Comparison of ENCODE assay signal across 11 cellular contexts in the genomic region with DNA sequence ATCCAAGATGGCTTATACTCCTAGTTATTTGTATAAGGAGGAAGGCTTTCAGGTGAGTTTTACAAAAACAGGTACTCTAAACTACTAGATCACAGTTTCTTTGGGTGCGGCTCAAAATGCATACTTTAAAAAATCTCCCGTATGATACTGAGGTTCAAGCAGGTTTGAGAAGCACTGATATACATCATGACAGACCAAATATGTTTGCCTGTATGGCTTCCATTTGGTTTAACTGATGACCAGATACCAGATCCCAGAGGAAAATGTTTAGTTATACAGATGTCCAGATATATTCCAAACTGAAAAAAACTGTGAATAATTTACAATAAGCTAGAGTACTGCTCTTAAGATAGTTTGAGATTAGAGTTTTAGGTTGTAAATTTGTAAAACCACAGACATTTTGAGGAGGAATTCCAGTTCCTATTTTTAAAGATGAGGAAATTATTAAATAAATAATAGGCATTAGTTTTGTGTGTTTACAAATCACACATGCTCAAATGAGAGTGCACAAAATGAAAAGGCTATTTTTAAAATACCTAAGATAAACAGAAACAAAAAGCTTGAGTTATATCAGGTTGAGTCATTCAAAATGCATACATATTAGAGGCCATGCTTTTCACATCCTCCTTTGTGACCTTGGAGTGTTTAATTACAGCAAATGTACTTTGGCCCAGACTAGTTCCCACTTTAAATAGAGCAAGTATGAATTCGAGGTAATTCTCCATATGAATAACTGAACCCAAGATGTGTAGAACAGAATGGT.
DNase-seq lines count a peak whose midpoint lies in the region; ATAC-seq and TF ChIP-seq lines count a peak whose summit lies in the region.
"Had no signal": no experiment of that assay in that cellular context is flagged by ENCODE, and none has a peak within 500 bp of the region (broad histone marks: within the 10 kb centered on the region; RNA-seq: fewer than 3 reads in every experiment).

No MANE protein-coding gene starts in this region.

- WGBS in prostate gland = 43% methylated on average over 3 of the region's 3 CpGs

- H3K4me1 ChIP-seq in prostate gland (replicated peaks) = peaks cover 6% of the 10 kb centered on the region
- peaks cover 8% of the 10 kb centered on the region for H3K4me1 ChIP-seq in BE2C

- intact Hi-C loops in prostate gland (cut with DNase I) = loop anchor here (5.0 to 10.0 kb wide), 2 partner anchors 76 to 134 kb away; no protein-coding TSS in a partner anchor

- peak; percentile 71 for ATAC-seq in GM18505 (IDR thresholded peaks at IDR 0.05; ENCODE audit: unreplicated experiment)
- peak; percentile 76 for ATAC-seq in HG03342 (IDR thresholded peaks at IDR 0.05; ENCODE audit: unreplicated experiment)

- H3K4me3 ChIP-seq in cardiac fibroblast (replicated peaks in 1 of 2; ENCODE audit: low read depth in 2 of 2, low read length in 2 of 2) (no peak overlapping the region), prostate gland (no peak overlapping the region), BE2C (ENCODE audit: low read depth, low read length) (no peak overlapping the region)

- DNase-seq in cardiac fibroblast (ENCODE audit: low read depth in 2 of 2) (peak; percentile 40 to 53), prostate gland (ENCODE audit: low spot score) (no peak), NCI-H1436 (lab: John Stamatoyannopoulos, UW) (no peak), NCI-H1092 treated with DMSO at 0.1 percent for 48 hours (lab: John Stamatoyannopoulos, UW) (no peak), BE2C (no peak), iPS-NIHi7 (ENCODE audit: extremely low spot score) (no peak)
- DNase-seq: activated CD8-positive, alpha-beta memory T cell treated with anti-CD3 and anti-CD28 coated beads, Interleukin-2, amount 50 U/mL, for 4 hours; dermis blood vessel endothelial cell; NCI-H187 treated with DMSO at 0.1 percent for 48 hours had no signal

- no peaks in the 10 kb centered on the region for H3K27me3 ChIP-seq in prostate gland (replicated peaks; ENCODE audit: insufficient read depth)
- no peaks in the 10 kb centered on the region for H3K27me3 ChIP-seq in BE2C

- TF ChIP-seq POLR2A in GM18505 (IDR thresholded peaks at IDR 0.05; ENCODE audit: borderline replicate concordance, extremely low read depth, insufficient read depth, insufficient read length) (no peak), prostate gland (IDR thresholded peaks at IDR 0.05) (no peak)

- no peaks in the 10 kb centered on the region for H3K36me3 ChIP-seq in prostate gland
- no peaks in the 10 kb centered on the region for H3K36me3 ChIP-seq in BE2C

- H3K9me3 ChIP-seq in prostate gland (no peaks in the 10 kb centered on the region), BE2C (no peaks in the 10 kb centered on the region)

- TF ChIP-seq CTCF in cardiac fibroblast (IDR thresholded peaks at IDR 0.05; ENCODE audit: low read depth, low read length) (no peak), prostate gland (IDR thresholded peaks at IDR 0.05) (no peak), BE2C (IDR thresholded peaks at IDR 0.05; ENCODE audit: low read depth, low read length) (no peak)

- peak overlapping the region; percentile 35 to 36 for H3K27ac ChIP-seq in prostate gland

Comparison
In these comparisons a context has a peak if more than half of its experiments do, and no peak if none do; other contexts are left out.
1. DNase-seq: peak in cardiac fibroblast (2 of 2); none in prostate gland (single experiment), NCI-H1436 (single experiment), NCI-H1092 treated with DMSO at 0.1 percent for 48 hours (single experiment), BE2C (single experiment) and iPS-NIHi7 (single experiment).